ENCODE assay signal across 1 cellular context in genomic region chr16:74922150-74923138, GRCh38.
A peak's percentile ranks its signal among the peaks of the same experiment; 100 is the strongest.
TF ChIP-seq lines count a peak whose summit lies in the region.

No MANE protein-coding gene starts in this region.

TF ChIP-seq in HepG2, 621 proteins besides CTCF, POLR2A, EP300 and RAD21 (continued from another document and continues in another):
- TF ChIP-seq E2F1 (CRISPR knock-in tag; IDR thresholded peaks at IDR 0.05) (no peak), MAFK (conservative IDR thresholded peaks at IDR 0.05 in 1 of 2, IDR thresholded peaks at IDR 0.05 in 1 of 2; ENCODE audit: low read length in 2 of 2) (no peak), FOXA3 (CRISPR knock-in tag; IDR thresholded peaks at IDR 0.05) (no peak), GATA4 (IDR thresholded peaks at IDR 0.05; ENCODE audit: borderline replicate concordance, low read depth) (no peak), ELF4 (CRISPR knock-in tag; IDR thresholded peaks at IDR 0.05; ENCODE audit: borderline replicate concordance) (no peak), ZNF382 (CRISPR knock-in tag; IDR thresholded peaks at IDR 0.05; ENCODE audit: borderline replicate concordance) (no peak), ZMAT5 (CRISPR knock-in tag; IDR thresholded peaks at IDR 0.05; ENCODE audit: borderline replicate concordance, low read depth) (no peak), ZNF562 (CRISPR knock-in tag; IDR thresholded peaks at IDR 0.05; ENCODE audit: borderline replicate concordance) (no peak), AHDC1 (CRISPR knock-in tag; IDR thresholded peaks at IDR 0.05; ENCODE audit: borderline replicate concordance) (peak; percentile 86; the same call in 1 of the 2 replicates), MEIS2 (CRISPR knock-in tag; IDR thresholded peaks at IDR 0.05) (no peak), ZNF563 (CRISPR knock-in tag; IDR thresholded peaks at IDR 0.05) (no peak), CSRNP2 (CRISPR knock-in tag; conservative IDR thresholded peaks at IDR 0.05; ENCODE audit: low read depth) (no peak), ZNF747 (CRISPR knock-in tag; IDR thresholded peaks at IDR 0.05; ENCODE audit: borderline replicate concordance) (no peak), KLF11 (CRISPR knock-in tag; IDR thresholded peaks at IDR 0.05) (no peak), HIVEP1 (CRISPR knock-in tag; IDR thresholded peaks at IDR 0.05) (no peak), ZNF891 (CRISPR knock-in tag; IDR thresholded peaks at IDR 0.05) (no peak), CBX2 (IDR thresholded peaks at IDR 0.05; ENCODE audit: low read depth, low read length) (no peak), CBX2 (CRISPR knock-in tag; IDR thresholded peaks at IDR 0.05; ENCODE audit: low read depth) (no peak), ZNF564 (CRISPR knock-in tag; IDR thresholded peaks at IDR 0.05) (no peak), HBP1 (CRISPR knock-in tag; IDR thresholded peaks at IDR 0.05; ENCODE audit: low read depth) (no peak), ZNF3 (CRISPR knock-in tag; IDR thresholded peaks at IDR 0.05) (no peak), SYNCRIP (IDR thresholded peaks at IDR 0.05; ENCODE audit: insufficient read depth, low read depth, low read length) (no peak), GPN1 (CRISPR knock-in tag; IDR thresholded peaks at IDR 0.05; ENCODE audit: borderline replicate concordance) (no peak), POLR2G (IDR thresholded peaks at IDR 0.05; ENCODE audit: low read depth, low read length) (no peak), ZFP41 (CRISPR knock-in tag; IDR thresholded peaks at IDR 0.05; ENCODE audit: borderline replicate concordance) (no peak), MAF1 (CRISPR knock-in tag; IDR thresholded peaks at IDR 0.05; ENCODE audit: borderline replicate concordance) (no peak), GATAD2A (CRISPR knock-in tag; IDR thresholded peaks at IDR 0.05) (peak; percentile 38; the same call in 1 of the 2 replicates), NAIF1 (CRISPR knock-in tag; IDR thresholded peaks at IDR 0.05; ENCODE audit: borderline replicate concordance) (no peak), SP4 (CRISPR knock-in tag; IDR thresholded peaks at IDR 0.05) (no peak), RELA (CRISPR knock-in tag; IDR thresholded peaks at IDR 0.05) (no peak), SRSF9 (IDR thresholded peaks at IDR 0.05; ENCODE audit: borderline replicate concordance, insufficient read depth, low read depth, low read length, poor library complexity, severe bottlenecking) (no peak), ZBTB40 (IDR thresholded peaks at IDR 0.05) (no peak), ZBTB40 (CRISPR knock-in tag; IDR thresholded peaks at IDR 0.05) (no peak), SCMH1 (CRISPR knock-in tag; IDR thresholded peaks at IDR 0.05; ENCODE audit: borderline replicate concordance) (no peak), ZNF331 (CRISPR knock-in tag; IDR thresholded peaks at IDR 0.05) (peak; percentile 18; the same call in 1 of the 2 replicates), SIX4 (CRISPR knock-in tag; IDR thresholded peaks at IDR 0.05) (peak; percentile 67; the same call in 1 of the 2 replicates), ZNF776 (CRISPR knock-in tag; IDR thresholded peaks at IDR 0.05) (no peak)
- TF ChIP-seq, protein P1, sequence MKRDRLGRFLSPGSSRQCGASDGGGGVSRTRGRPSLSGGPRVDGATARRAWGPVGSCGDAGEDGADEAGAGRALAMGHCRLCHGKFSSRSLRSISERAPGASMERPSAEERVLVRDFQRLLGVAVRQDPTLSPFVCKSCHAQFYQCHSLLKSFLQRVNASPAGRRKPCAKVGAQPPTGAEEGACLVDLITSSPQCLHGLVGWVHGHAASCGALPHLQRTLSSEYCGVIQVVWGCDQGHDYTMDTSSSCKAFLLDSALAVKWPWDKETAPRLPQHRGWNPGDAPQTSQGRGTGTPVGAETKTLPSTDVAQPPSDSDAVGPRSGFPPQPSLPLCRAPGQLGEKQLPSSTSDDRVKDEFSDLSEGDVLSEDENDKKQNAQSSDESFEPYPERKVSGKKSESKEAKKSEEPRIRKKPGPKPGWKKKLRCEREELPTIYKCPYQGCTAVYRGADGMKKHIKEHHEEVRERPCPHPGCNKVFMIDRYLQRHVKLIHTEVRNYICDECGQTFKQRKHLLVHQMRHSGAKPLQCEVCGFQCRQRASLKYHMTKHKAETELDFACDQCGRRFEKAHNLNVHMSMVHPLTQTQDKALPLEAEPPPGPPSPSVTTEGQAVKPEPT (CRISPR knock-in tag; IDR thresholded peaks at IDR 0.05; ENCODE audit: low read depth) = no peak
- TF ChIP-seq, protein P2, sequence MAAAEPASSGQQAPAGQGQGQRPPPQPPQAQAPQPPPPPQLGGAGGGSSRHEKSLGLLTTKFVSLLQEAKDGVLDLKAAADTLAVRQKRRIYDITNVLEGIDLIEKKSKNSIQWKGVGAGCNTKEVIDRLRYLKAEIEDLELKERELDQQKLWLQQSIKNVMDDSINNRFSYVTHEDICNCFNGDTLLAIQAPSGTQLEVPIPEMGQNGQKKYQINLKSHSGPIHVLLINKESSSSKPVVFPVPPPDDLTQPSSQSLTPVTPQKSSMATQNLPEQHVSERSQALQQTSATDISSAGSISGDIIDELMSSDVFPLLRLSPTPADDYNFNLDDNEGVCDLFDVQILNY (CRISPR knock-in tag; conservative IDR thresholded peaks at IDR 0.05) = no peak
